14 cellular contexts compared by ENCODE assay signal in the genomic region with DNA sequence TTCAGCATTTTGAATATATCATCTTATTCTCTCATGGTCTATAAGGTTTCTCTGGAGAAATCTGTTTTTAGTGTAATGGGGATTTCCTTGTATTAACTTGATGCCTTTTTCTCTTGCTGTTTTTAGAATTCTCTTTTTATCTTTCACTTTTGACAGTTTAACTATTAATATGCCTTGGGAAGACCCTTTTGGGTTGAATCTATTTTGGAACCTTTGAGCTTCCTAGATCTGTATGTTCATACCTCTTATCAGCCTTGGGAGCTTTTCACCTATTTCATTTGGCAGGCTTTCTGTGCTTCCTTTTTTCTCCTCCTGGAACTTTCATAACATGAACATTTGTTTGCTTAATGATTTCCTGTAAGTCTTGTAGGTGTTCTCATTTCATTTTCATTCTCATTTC. TPM values are rescaled to one million over a fixed set of nuclear protein-coding genes. Genes with fewer than 3 reads are reported as not detected.
A peak's percentile ranks its signal among the peaks of the same experiment; 100 is the strongest.
DNase-seq lines count a peak whose midpoint lies in the region; FAIRE-seq and TF ChIP-seq lines count a peak whose summit lies in the region.
"Had no signal": no experiment of that assay in that cellular context is flagged by ENCODE, and none has a peak within 500 bp of the region (broad histone marks: within the 10 kb centered on the region; RNA-seq: fewer than 3 reads in every experiment).

No MANE protein-coding gene starts in this region.

- H3K27me3 ChIP-seq in OCI-LY3 (ENCODE audit: low read depth, low read length) (no peaks in the 10 kb centered on the region), neutrophil (no peaks in the 10 kb centered on the region), suprapubic skin (no peaks in the 10 kb centered on the region)
- H3K27me3 ChIP-seq: sigmoid colon had no signal

- DNase-seq in T-helper 2 cell treated with Interferon-gamma antibody and Interleukin-4, amounts not matched to agents 5 μg/mL and 100 μg/mL, for 36 hours (ENCODE audit: low spot score), result no peak
- DNase-seq in T-helper 2 cell (no peak), AG20443 (ENCODE audit: low spot score) (no peak), suprapubic skin (ENCODE audit: low spot score in 2 of 2) (no peak), RCC 7860 (ENCODE audit: low spot score) (no peak)
- DNase-seq: foreskin melanocyte, mammary epithelial cell, NCI-H1930, sigmoid colon had no signal

- POLR2A ChIA-PET in HEK293 (lab: Yijun Ruan, JAX), result no interaction called here

- no peak for FAIRE-seq in RCC 7860 (lab: Jason Lieb, UNC)

- no peak overlapping the region; the same call in 1 of the 2 replicates for H3K9ac ChIP-seq in OCI-LY3 (ENCODE audit: low read length)

- H3K4me1 ChIP-seq in HEK293 (ENCODE audit: control insufficient read depth, insufficient read depth, low read length), result no peaks in the 10 kb centered on the region
- H3K4me1 ChIP-seq in OCI-LY3 (ENCODE audit: low read length), result peaks cover 23% of the 10 kb centered on the region
- peaks cover 36 to 39% of the 10 kb centered on the region in 2 experiments for H3K4me1 ChIP-seq in neutrophil (ENCODE audit: control insufficient read depth in 1 of 2, insufficient read depth in 1 of 2, low read depth in 1 of 2, low read length in 1 of 2)
- no peaks in the 10 kb centered on the region for H3K4me1 ChIP-seq in suprapubic skin
- H3K4me1 ChIP-seq: sigmoid colon had no signal

- TF ChIP-seq POLR2A in suprapubic skin (IDR thresholded peaks at IDR 0.05), result no peak

- CTCF ChIA-PET in HEK293 (lab: Yijun Ruan, JAX), result interaction anchor here (0.7 to 1.2 kb wide), 3 partner anchors 11 to 110 kb away, joined by 3 to 6 read pairs (median 4); no protein-coding TSS in a partner anchor

- TF ChIP-seq EP300 in suprapubic skin (IDR thresholded peaks at IDR 0.05), result no peak

- peaks cover 22% of the 10 kb centered on the region for H3K36me3 Mint-ChIP-seq in T-helper 2 cell treated with Interferon-gamma antibody and Interleukin-4, amounts not matched to agents 5 μg/mL and 100 μg/mL, for 36 hours (ENCODE audit: low read depth)

- peaks cover 22% of the 10 kb centered on the region for H3K9me3 Mint-ChIP-seq in T-helper 2 cell treated with Interferon-gamma antibody and Interleukin-4, amounts not matched to agents 5 μg/mL and 100 μg/mL, for 36 hours
- H3K9me3 Mint-ChIP-seq: central memory CD8-positive, alpha-beta T cell had no signal

- peaks cover 23% of the 10 kb centered on the region for H3K4me1 Mint-ChIP-seq in T-helper 2 cell treated with Interferon-gamma antibody and Interleukin-4, amounts not matched to agents 5 μg/mL and 100 μg/mL, for 36 hours (ENCODE audit: low read depth)

- peaks cover 6% of the 10 kb centered on the region; the same call in 1 of the 2 replicates for H4K20me1 ChIP-seq in OCI-LY3 (ENCODE audit: insufficient read depth, low read length)

- peak overlapping the region; percentile 64 for H3K4me2 ChIP-seq in OCI-LY3 (ENCODE audit: low read length)

- TF ChIP-seq CTCF in HEK293 (tag by site-specific recombination; IDR thresholded peaks at IDR 0.05), result no peak
- TF ChIP-seq CTCF in OCI-LY3 (IDR thresholded peaks at IDR 0.05; ENCODE audit: low read depth, low read length), result no peak
- TF ChIP-seq CTCF in neutrophil (IDR thresholded peaks at IDR 0.05), result no peak
- no peak for TF ChIP-seq CTCF in suprapubic skin (IDR thresholded peaks at IDR 0.05)

- no peaks in the 10 kb centered on the region; a peak in 1 of 3 replicates for H3K36me3 ChIP-seq in HEK293 (ENCODE audit: control insufficient read depth in 2 of 2, insufficient read depth in 1 of 2, low read length in 2 of 2)
- H3K36me3 ChIP-seq in OCI-LY3 (replicated peaks; ENCODE audit: low read depth, low read length), result peaks cover 3% of the 10 kb centered on the region
- no peaks in the 10 kb centered on the region for H3K36me3 ChIP-seq in neutrophil
- H3K36me3 ChIP-seq in suprapubic skin, result no peaks in the 10 kb centered on the region
- H3K36me3 ChIP-seq: sigmoid colon had no signal

- peak overlapping the region; percentile 24 for H3K4me3 Mint-ChIP-seq in T-helper 2 cell treated with Interferon-gamma antibody and Interleukin-4, amounts not matched to agents 5 μg/mL and 100 μg/mL, for 36 hours
- H3K4me3 Mint-ChIP-seq: central memory CD8-positive, alpha-beta T cell had no signal

- H3K4me3 ChIP-seq in HEK293 (ENCODE audit: low read depth, low read length), result no peak overlapping the region
- H3K4me3 ChIP-seq in OCI-LY3 (ENCODE audit: low read length), result peak overlapping the region; percentile 44
- peak overlapping the region; percentile 28 to 33 for H3K4me3 ChIP-seq in neutrophil (ENCODE audit: low read depth in 1 of 2, low read length in 1 of 2)
- H3K4me3 ChIP-seq in suprapubic skin, result no peak overlapping the region
- H3K4me3 ChIP-seq: sigmoid colon had no signal

- H3K9me3 ChIP-seq in HEK293 (ENCODE audit: control insufficient read depth, insufficient read depth, low read depth, low read length) (no peaks in the 10 kb centered on the region), OCI-LY3 (ENCODE audit: insufficient read depth, low read length) (no peaks in the 10 kb centered on the region), neutrophil (no peaks in the 10 kb centered on the region), suprapubic skin (peaks cover 7% of the 10 kb centered on the region)
- H3K9me3 ChIP-seq: sigmoid colon had no signal

- H2AFZ ChIP-seq in OCI-LY3 (ENCODE audit: low read depth, low read length), result no peak overlapping the region

- peak overlapping the region; percentile 49 for H3K27ac Mint-ChIP-seq in T-helper 2 cell treated with Interferon-gamma antibody and Interleukin-4, amounts not matched to agents 5 μg/mL and 100 μg/mL, for 36 hours

- no peaks in the 10 kb centered on the region for H3K27me3 Mint-ChIP-seq in T-helper 2 cell treated with Interferon-gamma antibody and Interleukin-4, amounts not matched to agents 5 μg/mL and 100 μg/mL, for 36 hours (ENCODE audit: low read depth)
- H3K27me3 Mint-ChIP-seq: central memory CD8-positive, alpha-beta T cell had no signal

- H3K27ac ChIP-seq in HEK293 (ENCODE audit: extremely low read depth, low read depth, low read length) (no peak overlapping the region), OCI-LY3 (ENCODE audit: low read length) (peak overlapping the region; percentile 56), neutrophil (peak overlapping the region; percentile 69), suprapubic skin (no peak overlapping the region)
- H3K27ac ChIP-seq: HL-60, sigmoid colon had no signal

- H3K79me2 ChIP-seq in OCI-LY3 (ENCODE audit: low read length), result peaks cover 91% of the 10 kb centered on the region

TF ChIP-seq in HEK293, 187 proteins besides CTCF, POLR2A, EP300 and RAD21:
- peak; percentile 83 for TF ChIP-seq ZNF558 (tag by site-specific recombination; IDR thresholded peaks at IDR 0.05)
- TF ChIP-seq ZSCAN16 (tag by site-specific recombination; IDR thresholded peaks at IDR 0.05), result no peak
- peak; percentile 39 for TF ChIP-seq SETDB1 (IDR thresholded peaks at IDR 0.05; ENCODE audit: insufficient read length, low read length)
TF ChIP-seq in HEK293: peak in this region for 2.

RNA-seq across cellular contexts. Expression of a gene that starts 22.2 kb away (rescaled TPM):
- total RNA-seq in suprapubic skin, result 10 to 100 TPM; 44.7 to 75.7 (median 55.5) TPM

Comparison
In these comparisons a context has a peak if more than half of its experiments do, and no peak if none do; other contexts are left out.
1. H3K27ac ChIP-seq: peak in OCI-LY3 (single experiment) and neutrophil (single experiment); none in HEK293 (single experiment) and suprapubic skin (single experiment).
2. H3K4me3 ChIP-seq: peak in OCI-LY3 (single experiment) and neutrophil (2 of 2); none in HEK293 (single experiment) and suprapubic skin (single experiment).